Comparison of ENCODE assay signal across 9 cellular contexts in the genomic region with DNA sequence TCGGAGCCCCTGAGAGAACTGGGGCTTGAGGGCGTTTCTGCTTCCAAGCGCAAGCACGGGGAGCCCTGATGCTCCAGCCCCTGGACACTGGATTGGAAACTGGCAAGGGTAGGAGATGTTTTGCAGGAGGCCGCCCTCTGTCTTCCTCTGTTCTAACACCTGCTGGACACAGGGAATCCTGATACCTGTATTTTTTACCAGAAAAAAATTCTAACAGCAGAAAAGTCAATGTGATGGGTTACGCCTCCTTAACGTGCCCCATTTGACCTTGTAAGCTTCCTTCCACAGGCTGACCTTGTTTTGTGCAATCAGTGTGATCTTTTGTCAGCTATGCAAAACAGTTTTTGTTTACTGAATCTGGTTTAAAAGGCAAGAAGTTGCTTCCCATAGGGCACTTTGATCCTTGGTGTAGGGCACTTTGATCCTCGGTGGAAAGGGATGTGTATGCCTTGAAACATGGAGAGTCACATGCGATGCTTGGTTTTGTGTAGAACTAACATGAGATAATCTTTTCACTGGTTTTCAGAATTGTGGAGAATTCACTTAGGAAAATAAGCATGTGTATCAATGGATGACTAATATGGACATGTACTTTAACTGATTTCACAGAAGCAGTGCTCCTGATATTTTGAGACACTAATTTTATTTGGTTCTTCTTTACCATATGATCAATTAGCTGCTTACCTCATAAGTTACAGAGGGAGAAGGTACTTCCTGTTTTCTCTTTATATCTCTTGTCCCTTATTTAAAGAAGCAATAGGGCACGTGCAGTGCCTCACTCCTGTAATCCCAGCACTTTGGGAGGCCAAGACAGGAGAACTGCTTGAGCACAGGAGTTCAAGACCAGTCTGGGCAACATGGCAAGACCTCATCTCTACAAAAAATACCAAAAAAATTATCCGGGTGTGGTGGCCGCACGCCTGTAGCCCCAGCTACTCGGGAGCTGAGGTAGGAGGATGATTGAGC. TPM values are rescaled to one million over a fixed set of nuclear protein-coding genes. Genes with fewer than 3 reads are reported as not detected.
A peak's percentile ranks its signal among the peaks of the same experiment; 100 is the strongest.
DNase-seq lines count a peak whose midpoint lies in the region; ATAC-seq and TF ChIP-seq lines count a peak whose summit lies in the region.
"Had no signal": no experiment of that assay in that cellular context is flagged by ENCODE, and none has a peak within 500 bp of the region (broad histone marks: within the 10 kb centered on the region; RNA-seq: fewer than 3 reads in every experiment).

No MANE protein-coding gene starts in this region.

- TF ChIP-seq POLR2A in GM18505 (IDR thresholded peaks at IDR 0.05; ENCODE audit: borderline replicate concordance, extremely low read depth, insufficient read depth, insufficient read length) = no peak

- peak; percentile 29 for ATAC-seq in Right ventricle myocardium inferior
- no peak for ATAC-seq in GM18505 (IDR thresholded peaks at IDR 0.05; ENCODE audit: unreplicated experiment)
- ATAC-seq in T-cell (replicated peaks in 1 of 4) = no peak
- no peak for ATAC-seq in HG03159 (IDR thresholded peaks at IDR 0.05; ENCODE audit: unreplicated experiment)
- no peak for ATAC-seq in HG03025 (IDR thresholded peaks at IDR 0.05; ENCODE audit: low FRiP score, unreplicated experiment)

- intact Hi-C loops in Right ventricle myocardium inferior (cut with DNase I) = loop anchor here (2.0 to 10.0 kb wide), 3 partner anchors 41 to 443 kb away; no protein-coding TSS in a partner anchor
- intact Hi-C loops in cardiac septum (cut with DNase I) = loop anchor here (1.0 to 5.0 kb wide), 4 partner anchors 41 to 443 kb away; no protein-coding TSS in a partner anchor

- POLR2A ChIA-PET in T-cell (lab: Charles Lee) = no interaction called here

- TF ChIP-seq CTCF in chondrocyte (IDR thresholded peaks at IDR 0.05) = no peak

- H3K4me3 Mint-ChIP-seq in chondrocyte (ENCODE audit: unreplicated experiment) (peak overlapping the region; percentile 54), T-cell (peak overlapping the region in 1 of 3 donors; percentile 38)

- H3K9me3 Mint-ChIP-seq in chondrocyte (ENCODE audit: low read depth) (peaks cover 6% of the 10 kb centered on the region), T-cell (no peaks in the 10 kb centered on the region)

- CTCF ChIA-PET in T-cell (lab: Charles Lee) = interaction anchor here (0.5 to 8.8 kb wide), 11 partner anchors 25 to 445 kb away, joined by 3 to 138 read pairs (median 4); a partner anchor contains a TSS

- H3K36me3 Mint-ChIP-seq in chondrocyte (ENCODE audit: low read depth) (no peaks in the 10 kb centered on the region), T-cell (no peaks in the 10 kb centered on the region)
- H3K36me3 Mint-ChIP-seq: CD4-positive, CD25-positive, alpha-beta regulatory T cell had no signal

- H3K27me3 Mint-ChIP-seq in chondrocyte (ENCODE audit: low read depth) (peaks cover 5% of the 10 kb centered on the region), T-cell (peaks cover 23 to 30% of the 10 kb centered on the region in 2 donors)

- H3K4me1 Mint-ChIP-seq in chondrocyte (ENCODE audit: low read depth) (peaks cover 6% of the 10 kb centered on the region), T-cell (peaks cover 0 to 11% (median 6%) of the 10 kb centered on the region in 3 donors)

- H3K27ac Mint-ChIP-seq in chondrocyte (ENCODE audit: unreplicated experiment) (no peak overlapping the region), T-cell (no peak overlapping the region)
- H3K27ac Mint-ChIP-seq: CD4-positive, CD25-positive, alpha-beta regulatory T cell had no signal

- DNase-seq in Right ventricle myocardium inferior (ENCODE audit: missing footprints) (no peak), cardiac septum (ENCODE audit: low spot score) (no peak), chondrocyte (ENCODE audit: low spot score) (no peak), medulla oblongata (ENCODE audit: extremely low spot score) (peak; percentile 3), T-cell (no peak)

RNA-seq across cellular contexts. Expression of a gene that starts 59.9 kb away (rescaled TPM):
- 49.0 TPM for total RNA-seq in Right ventricle myocardium inferior
- total RNA-seq in cardiac septum = 30.9 TPM
- total RNA-seq in chondrocyte = 25.5 to 34.1 TPM (median 33.2 TPM) in 3 replicates
- total RNA-seq in T-cell = 10 to 100 TPM; 60.6 to 90.3 (median 65.0) TPM
